In the genomic region with DNA sequence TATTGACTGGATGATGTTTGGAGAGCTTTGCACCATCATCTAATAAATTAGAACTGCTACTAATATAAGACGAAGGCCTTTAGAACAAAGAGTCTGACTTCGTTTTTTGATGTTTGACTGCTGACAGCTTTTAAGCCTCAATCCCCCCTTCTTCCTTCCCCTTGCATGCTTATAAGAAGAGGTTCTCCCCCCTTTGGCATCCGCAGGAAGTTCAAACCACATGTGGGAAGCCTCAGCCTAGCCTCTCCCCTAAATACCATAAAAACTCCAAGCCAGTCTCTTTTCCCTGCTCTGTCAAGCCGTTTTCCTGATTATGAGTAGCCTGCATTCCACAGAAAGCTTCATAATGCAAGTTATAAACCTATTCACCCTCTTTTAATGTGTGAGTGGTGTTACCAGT, we compare ENCODE assay signal across 23 cellular contexts.
DNase-seq lines count a peak whose midpoint lies in the region; ATAC-seq and TF ChIP-seq lines count a peak whose summit lies in the region.
"Had no signal": no experiment of that assay in that cellular context is flagged by ENCODE, and none has a peak within 500 bp of the region (broad histone marks: within the 10 kb centered on the region; RNA-seq: fewer than 3 reads in every experiment).

No MANE protein-coding gene starts in this region.

- peak; percentile 39; the same call in 1 of the 2 replicates for ATAC-seq in WTC11
- no peak for ATAC-seq in GM21360 (IDR thresholded peaks at IDR 0.05; ENCODE audit: unreplicated experiment)
- ATAC-seq: HepG2 had no signal

- POLR2A ChIA-PET in WTC11 (lab: Charles Lee) (no interaction called here), RWPE1 (lab: Yijun Ruan, JAX; ENCODE audit: low non-redundant PET) (no interaction called here)

- H3K4me1 ChIP-seq in BLaER1 (peaks cover 18% of the 10 kb centered on the region), prostate gland (replicated peaks) (no peaks in the 10 kb centered on the region)

- H3K9me3 Mint-ChIP-seq in WTC11 = no peaks in the 10 kb centered on the region
- H3K9me3 Mint-ChIP-seq in mesothelial cell of epicardium = no peaks in the 10 kb centered on the region

- intact Hi-C loops in prostate gland (cut with DNase I) = no loop called here

- H3K4me3 Mint-ChIP-seq in WTC11 = no peak overlapping the region
- H3K4me3 Mint-ChIP-seq in mesothelial cell of epicardium = no peak overlapping the region

- peaks cover 47% of the 10 kb centered on the region for H3K4me1 Mint-ChIP-seq in WTC11
- H3K4me1 Mint-ChIP-seq in mesothelial cell of epicardium = peaks cover 41% of the 10 kb centered on the region

- peak overlapping the region; percentile 2; the same call in 1 of the 2 replicates for H3K4me3 ChIP-seq in BLaER1
- H3K4me3 ChIP-seq in prostate gland = no peak overlapping the region
- H3K4me3 ChIP-seq: MG63 had no signal

- H3K27ac Mint-ChIP-seq in WTC11 (no peak overlapping the region), mesothelial cell of epicardium (peak overlapping the region; percentile 41)

- DNase-seq in KBM-7 = peak; percentile 14
- no peak for DNase-seq in WTC11 (ENCODE audit: low spot score)
- DNase-seq in mesothelial cell of epicardium (ENCODE audit: low spot score in 2 of 2, unreplicated experiment in 2 of 2) = no peak
- no peak for DNase-seq in RWPE1 (ENCODE audit: low spot score)
- DNase-seq in caudate nucleus (lab: John Stamatoyannopoulos, UW) = no peak
- no peak for DNase-seq in prostate gland (ENCODE audit: low spot score)
- DNase-seq: AML-193, COR-L47, DMS 273 treated with DMSO at 0.1 percent for 48 hours, GF-D8, GOT3, MG63, NCI-H1092, NCI-H146, NCI-H2081, NCI-H510A, NCI-H774, OCI-M1, SHP77 treated with DMSO at 0.1 percent for 48 hours had no signal

- no peaks in the 10 kb centered on the region for H3K36me3 ChIP-seq in BLaER1
- no peaks in the 10 kb centered on the region for H3K36me3 ChIP-seq in prostate gland
- H3K36me3 ChIP-seq: MG63 had no signal

- TF ChIP-seq CTCF in WTC11 (IDR thresholded peaks at IDR 0.05) = no peak
- TF ChIP-seq CTCF in mesothelial cell of epicardium (IDR thresholded peaks at IDR 0.05; ENCODE audit: unreplicated experiment) = no peak
- no peak for TF ChIP-seq CTCF in RWPE1 (conservative IDR thresholded peaks at IDR 0.05; ENCODE audit: low read depth)
- TF ChIP-seq CTCF in prostate gland (IDR thresholded peaks at IDR 0.05) = no peak

- H3K27ac ChIP-seq in BLaER1 (no peak overlapping the region), RWPE1 (no peak overlapping the region), caudate nucleus (ENCODE audit: low read depth, low read length) (no peak overlapping the region), prostate gland (no peak overlapping the region)
- H3K27ac ChIP-seq: 22Rv1 had no signal

- in situ Hi-C loops in KBM-7 (cut with MboI; ENCODE audit: low pct_unique_long_range_greater_than_20kb, low sequenced_read_pairs) = no loop called here

- CTCF ChIA-PET in WTC11 (lab: Charles Lee) = no interaction called here
- CTCF ChIA-PET in RWPE1 (lab: Yijun Ruan, JAX) = no interaction called here

- H3K27me3 Mint-ChIP-seq in WTC11 (ENCODE audit: low read depth) = no peaks in the 10 kb centered on the region
- no peaks in the 10 kb centered on the region for H3K27me3 Mint-ChIP-seq in mesothelial cell of epicardium (ENCODE audit: low read depth)

- H3K4me2 ChIP-seq in BLaER1 = peak overlapping the region; percentile 72

- 60% methylated on average over 4 of the region's 4 CpGs for WGBS in prostate gland

- H3K36me3 Mint-ChIP-seq in WTC11 = no peaks in the 10 kb centered on the region
- no peaks in the 10 kb centered on the region for H3K36me3 Mint-ChIP-seq in mesothelial cell of epicardium

- H4K20me1 ChIP-seq in BLaER1 = no peaks in the 10 kb centered on the region

- H3K9me3 ChIP-seq in BLaER1 = no peaks in the 10 kb centered on the region
- H3K9me3 ChIP-seq in prostate gland = no peaks in the 10 kb centered on the region
- H3K9me3 ChIP-seq: MG63 had no signal

- no peak overlapping the region for H3K9ac ChIP-seq in BLaER1

- TF ChIP-seq POLR2A in prostate gland (IDR thresholded peaks at IDR 0.05) = no peak

- H3K27me3 ChIP-seq in BLaER1 (no peaks in the 10 kb centered on the region), prostate gland (replicated peaks; ENCODE audit: insufficient read depth) (no peaks in the 10 kb centered on the region)
- H3K27me3 ChIP-seq: MG63 had no signal

TF ChIP-seq in WTC11, 78 proteins besides CTCF, POLR2A, EP300 and RAD21:
- TF ChIP-seq NFE2L1 (CRISPR knock-in tag; IDR thresholded peaks at IDR 0.05) (no peak), JAZF1 (CRISPR knock-in tag; IDR thresholded peaks at IDR 0.05) (no peak), CREB1 (CRISPR knock-in tag; IDR thresholded peaks at IDR 0.05) (no peak), ZNF423 (CRISPR knock-in tag; IDR thresholded peaks at IDR 0.05) (no peak), GTF2I (CRISPR knock-in tag; conservative IDR thresholded peaks at IDR 0.05) (no peak), IRF2 (CRISPR knock-in tag; IDR thresholded peaks at IDR 0.05; ENCODE audit: borderline replicate concordance, low read depth) (no peak), ATF1 (CRISPR knock-in tag; IDR thresholded peaks at IDR 0.05) (no peak), E2F4 (CRISPR knock-in tag; IDR thresholded peaks at IDR 0.05; ENCODE audit: borderline replicate concordance, low read depth) (no peak), ZBTB21 (CRISPR knock-in tag; IDR thresholded peaks at IDR 0.05; ENCODE audit: borderline replicate concordance) (no peak), OVOL2 (CRISPR knock-in tag; IDR thresholded peaks at IDR 0.05; ENCODE audit: borderline replicate concordance) (no peak), MYBL2 (CRISPR knock-in tag; IDR thresholded peaks at IDR 0.05) (no peak)
- TF ChIP-seq, protein P1, sequence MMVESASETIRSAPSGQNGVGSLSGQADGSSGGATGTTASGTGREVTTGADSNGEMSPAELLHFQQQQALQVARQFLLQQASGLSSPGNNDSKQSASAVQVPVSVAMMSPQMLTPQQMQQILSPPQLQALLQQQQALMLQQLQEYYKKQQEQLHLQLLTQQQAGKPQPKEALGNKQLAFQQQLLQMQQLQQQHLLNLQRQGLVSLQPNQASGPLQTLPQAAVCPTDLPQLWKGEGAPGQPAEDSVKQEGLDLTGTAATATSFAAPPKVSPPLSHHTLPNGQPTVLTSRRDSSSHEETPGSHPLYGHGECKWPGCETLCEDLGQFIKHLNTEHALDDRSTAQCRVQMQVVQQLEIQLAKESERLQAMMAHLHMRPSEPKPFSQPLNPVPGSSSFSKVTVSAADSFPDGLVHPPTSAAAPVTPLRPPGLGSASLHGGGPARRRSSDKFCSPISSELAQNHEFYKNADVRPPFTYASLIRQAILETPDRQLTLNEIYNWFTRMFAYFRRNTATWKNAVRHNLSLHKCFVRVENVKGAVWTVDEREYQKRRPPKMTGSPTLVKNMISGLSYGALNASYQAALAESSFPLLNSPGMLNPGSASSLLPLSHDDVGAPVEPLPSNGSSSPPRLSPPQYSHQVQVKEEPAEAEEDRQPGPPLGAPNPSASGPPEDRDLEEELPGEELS (CRISPR knock-in tag; IDR thresholded peaks at IDR 0.05) = no peak
- TF ChIP-seq, protein P2, sequence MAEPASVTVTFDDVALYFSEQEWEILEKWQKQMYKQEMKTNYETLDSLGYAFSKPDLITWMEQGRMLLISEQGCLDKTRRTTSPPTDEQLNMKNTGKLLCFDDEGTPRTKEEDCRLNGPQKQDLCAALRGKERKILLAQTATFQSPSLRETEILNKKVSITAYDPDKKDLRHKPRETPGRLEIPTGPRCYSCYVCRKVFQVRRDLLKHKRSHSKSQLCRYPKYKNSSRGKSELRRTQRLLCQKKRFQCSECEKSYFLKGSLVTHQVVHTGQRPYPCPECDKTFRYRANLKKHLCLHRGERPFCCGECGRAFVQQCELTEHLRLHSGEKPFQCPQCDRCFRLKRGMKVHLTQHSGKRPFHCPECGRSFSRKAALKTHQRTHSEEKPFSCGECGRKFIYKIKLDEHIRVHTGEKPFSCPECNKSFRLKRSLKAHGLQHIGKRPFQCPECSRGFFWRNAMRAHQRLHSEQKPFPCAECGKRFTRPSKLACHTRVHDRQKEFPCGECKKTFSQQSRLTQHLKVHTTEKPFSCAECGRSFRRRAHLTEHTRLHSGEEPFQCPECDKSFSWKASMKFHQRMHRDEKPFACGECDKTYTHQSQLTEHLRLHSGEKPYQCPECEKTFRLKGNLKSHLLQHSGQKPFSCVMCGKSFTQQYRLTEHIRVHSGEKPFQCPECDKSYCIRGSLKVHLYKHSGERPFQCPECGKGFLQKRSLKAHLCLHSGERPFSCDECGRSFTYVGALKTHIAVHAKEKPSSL (CRISPR knock-in tag; conservative IDR thresholded peaks at IDR 0.05) = no peak
- TF ChIP-seq, protein P3, sequence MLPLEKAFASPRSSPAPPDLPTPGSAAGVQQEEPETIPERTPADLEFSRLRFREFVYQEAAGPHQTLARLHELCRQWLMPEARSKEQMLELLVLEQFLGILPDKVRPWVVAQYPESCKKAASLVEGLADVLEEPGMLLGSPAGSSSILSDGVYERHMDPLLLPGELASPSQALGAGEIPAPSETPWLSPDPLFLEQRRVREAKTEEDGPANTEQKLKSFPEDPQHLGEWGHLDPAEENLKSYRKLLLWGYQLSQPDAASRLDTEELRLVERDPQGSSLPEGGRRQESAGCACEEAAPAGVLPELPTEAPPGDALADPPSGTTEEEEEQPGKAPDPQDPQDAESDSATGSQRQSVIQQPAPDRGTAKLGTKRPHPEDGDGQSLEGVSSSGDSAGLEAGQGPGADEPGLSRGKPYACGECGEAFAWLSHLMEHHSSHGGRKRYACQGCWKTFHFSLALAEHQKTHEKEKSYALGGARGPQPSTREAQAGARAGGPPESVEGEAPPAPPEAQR (CRISPR knock-in tag; IDR thresholded peaks at IDR 0.05) = no peak
TF ChIP-seq in WTC11: peak in this region for 0.
